ENCODE assay signal across 1 cellular context in the genomic region with DNA sequence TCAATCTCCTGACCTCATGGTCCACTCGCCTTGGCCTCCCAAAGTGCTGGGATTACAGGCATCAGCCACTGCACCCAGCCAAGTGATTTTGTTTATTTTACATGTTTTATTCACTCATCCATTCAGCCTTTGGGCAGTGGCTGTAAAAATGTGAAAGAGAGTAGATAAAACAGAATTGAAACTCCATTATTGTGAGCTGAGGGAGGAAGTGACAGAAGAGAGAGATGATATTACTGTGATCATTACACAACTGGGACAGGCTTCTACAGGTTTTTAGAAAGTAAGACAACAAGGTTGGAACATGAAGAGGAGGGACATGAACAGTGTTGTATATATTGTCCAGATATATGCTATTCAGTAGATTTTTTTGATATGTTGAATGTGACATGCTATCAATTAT.
TF ChIP-seq lines count a peak whose summit lies in the region.

No MANE protein-coding gene starts in this region.

TF ChIP-seq in GM12878, 131 proteins besides CTCF, POLR2A, EP300 and RAD21 (continued from another document):
- TF ChIP-seq, protein P1, sequence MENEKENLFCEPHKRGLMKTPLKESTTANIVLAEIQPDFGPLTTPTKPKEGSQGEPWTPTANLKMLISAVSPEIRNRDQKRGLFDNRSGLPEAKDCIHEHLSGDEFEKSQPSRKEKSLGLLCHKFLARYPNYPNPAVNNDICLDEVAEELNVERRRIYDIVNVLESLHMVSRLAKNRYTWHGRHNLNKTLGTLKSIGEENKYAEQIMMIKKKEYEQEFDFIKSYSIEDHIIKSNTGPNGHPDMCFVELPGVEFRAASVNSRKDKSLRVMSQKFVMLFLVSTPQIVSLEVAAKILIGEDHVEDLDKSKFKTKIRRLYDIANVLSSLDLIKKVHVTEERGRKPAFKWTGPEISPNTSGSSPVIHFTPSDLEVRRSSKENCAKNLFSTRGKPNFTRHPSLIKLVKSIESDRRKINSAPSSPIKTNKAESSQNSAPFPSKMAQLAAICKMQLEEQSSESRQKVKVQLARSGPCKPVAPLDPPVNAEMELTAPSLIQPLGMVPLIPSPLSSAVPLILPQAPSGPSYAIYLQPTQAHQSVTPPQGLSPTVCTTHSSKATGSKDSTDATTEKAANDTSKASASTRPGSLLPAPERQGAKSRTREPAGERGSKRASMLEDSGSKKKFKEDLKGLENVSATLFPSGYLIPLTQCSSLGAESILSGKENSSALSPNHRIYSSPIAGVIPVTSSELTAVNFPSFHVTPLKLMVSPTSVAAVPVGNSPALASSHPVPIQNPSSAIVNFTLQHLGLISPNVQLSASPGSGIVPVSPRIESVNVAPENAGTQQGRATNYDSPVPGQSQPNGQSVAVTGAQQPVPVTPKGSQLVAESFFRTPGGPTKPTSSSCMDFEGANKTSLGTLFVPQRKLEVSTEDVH (IDR thresholded peaks at IDR 0.05; ENCODE audit: low read depth, partially characterized antibody) = no peak
- TF ChIP-seq SPI1 (IDR thresholded peaks at IDR 0.05; ENCODE audit: borderline replicate concordance, insufficient read depth, low read depth, low read length) (peak; percentile 90), NFXL1 (IDR thresholded peaks at IDR 0.05; ENCODE audit: borderline replicate concordance) (no peak), PAX5 (IDR thresholded peaks at IDR 0.05; ENCODE audit: borderline replicate concordance, low read depth, low read length) (no peak), CREB1 (IDR thresholded peaks at IDR 0.05; ENCODE audit: low read depth) (peak; percentile 58), MTA3 (IDR thresholded peaks at IDR 0.05; ENCODE audit: borderline replicate concordance, low read length) (no peak), PAX8 (IDR thresholded peaks at IDR 0.05) (peak; percentile 56; the same call in 1 of the 2 replicates)
- TF ChIP-seq, protein P2, sequence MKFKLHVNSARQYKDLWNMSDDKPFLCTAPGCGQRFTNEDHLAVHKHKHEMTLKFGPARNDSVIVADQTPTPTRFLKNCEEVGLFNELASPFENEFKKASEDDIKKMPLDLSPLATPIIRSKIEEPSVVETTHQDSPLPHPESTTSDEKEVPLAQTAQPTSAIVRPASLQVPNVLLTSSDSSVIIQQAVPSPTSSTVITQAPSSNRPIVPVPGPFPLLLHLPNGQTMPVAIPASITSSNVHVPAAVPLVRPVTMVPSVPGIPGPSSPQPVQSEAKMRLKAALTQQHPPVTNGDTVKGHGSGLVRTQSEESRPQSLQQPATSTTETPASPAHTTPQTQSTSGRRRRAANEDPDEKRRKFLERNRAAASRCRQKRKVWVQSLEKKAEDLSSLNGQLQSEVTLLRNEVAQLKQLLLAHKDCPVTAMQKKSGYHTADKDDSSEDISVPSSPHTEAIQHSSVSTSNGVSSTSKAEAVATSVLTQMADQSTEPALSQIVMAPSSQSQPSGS (IDR thresholded peaks at IDR 0.05; ENCODE audit: low read length) = peak; percentile 51; the same call in 1 of the 2 replicates
- TF ChIP-seq, protein P3, sequence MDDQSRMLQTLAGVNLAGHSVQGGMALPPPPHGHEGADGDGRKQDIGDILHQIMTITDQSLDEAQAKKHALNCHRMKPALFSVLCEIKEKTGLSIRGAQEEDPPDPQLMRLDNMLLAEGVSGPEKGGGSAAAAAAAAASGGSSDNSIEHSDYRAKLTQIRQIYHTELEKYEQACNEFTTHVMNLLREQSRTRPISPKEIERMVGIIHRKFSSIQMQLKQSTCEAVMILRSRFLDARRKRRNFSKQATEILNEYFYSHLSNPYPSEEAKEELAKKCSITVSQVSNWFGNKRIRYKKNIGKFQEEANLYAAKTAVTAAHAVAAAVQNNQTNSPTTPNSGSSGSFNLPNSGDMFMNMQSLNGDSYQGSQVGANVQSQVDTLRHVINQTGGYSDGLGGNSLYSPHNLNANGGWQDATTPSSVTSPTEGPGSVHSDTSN (IDR thresholded peaks at IDR 0.05; ENCODE audit: insufficient replicate concordance, low read depth, low read length) = no peak
- TF ChIP-seq, protein P4, sequence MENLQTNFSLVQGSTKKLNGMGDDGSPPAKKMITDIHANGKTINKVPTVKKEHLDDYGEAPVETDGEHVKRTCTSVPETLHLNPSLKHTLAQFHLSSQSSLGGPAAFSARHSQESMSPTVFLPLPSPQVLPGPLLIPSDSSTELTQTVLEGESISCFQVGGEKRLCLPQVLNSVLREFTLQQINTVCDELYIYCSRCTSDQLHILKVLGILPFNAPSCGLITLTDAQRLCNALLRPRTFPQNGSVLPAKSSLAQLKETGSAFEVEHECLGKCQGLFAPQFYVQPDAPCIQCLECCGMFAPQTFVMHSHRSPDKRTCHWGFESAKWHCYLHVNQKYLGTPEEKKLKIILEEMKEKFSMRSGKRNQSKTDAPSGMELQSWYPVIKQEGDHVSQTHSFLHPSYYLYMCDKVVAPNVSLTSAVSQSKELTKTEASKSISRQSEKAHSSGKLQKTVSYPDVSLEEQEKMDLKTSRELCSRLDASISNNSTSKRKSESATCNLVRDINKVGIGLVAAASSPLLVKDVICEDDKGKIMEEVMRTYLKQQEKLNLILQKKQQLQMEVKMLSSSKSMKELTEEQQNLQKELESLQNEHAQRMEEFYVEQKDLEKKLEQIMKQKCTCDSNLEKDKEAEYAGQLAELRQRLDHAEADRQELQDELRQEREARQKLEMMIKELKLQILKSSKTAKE (IDR thresholded peaks at IDR 0.05; ENCODE audit: low read depth, poor library complexity, severe bottlenecking) = peak; percentile 50
- TF ChIP-seq, protein P5, sequence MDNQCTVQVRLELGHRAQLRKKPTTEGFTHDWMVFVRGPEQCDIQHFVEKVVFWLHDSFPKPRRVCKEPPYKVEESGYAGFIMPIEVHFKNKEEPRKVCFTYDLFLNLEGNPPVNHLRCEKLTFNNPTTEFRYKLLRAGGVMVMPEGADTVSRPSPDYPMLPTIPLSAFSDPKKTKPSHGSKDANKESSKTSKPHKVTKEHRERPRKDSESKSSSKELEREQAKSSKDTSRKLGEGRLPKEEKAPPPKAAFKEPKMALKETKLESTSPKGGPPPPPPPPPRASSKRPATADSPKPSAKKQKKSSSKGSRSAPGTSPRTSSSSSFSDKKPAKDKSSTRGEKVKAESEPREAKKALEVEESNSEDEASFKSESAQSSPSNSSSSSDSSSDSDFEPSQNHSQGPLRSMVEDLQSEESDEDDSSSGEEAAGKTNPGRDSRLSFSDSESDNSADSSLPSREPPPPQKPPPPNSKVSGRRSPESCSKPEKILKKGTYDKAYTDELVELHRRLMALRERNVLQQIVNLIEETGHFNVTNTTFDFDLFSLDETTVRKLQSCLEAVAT (IDR thresholded peaks at IDR 0.05) = 0 out of 2 replicates have a peak, but pooled peaks have one; percentile 5
- TF ChIP-seq, protein P6, sequence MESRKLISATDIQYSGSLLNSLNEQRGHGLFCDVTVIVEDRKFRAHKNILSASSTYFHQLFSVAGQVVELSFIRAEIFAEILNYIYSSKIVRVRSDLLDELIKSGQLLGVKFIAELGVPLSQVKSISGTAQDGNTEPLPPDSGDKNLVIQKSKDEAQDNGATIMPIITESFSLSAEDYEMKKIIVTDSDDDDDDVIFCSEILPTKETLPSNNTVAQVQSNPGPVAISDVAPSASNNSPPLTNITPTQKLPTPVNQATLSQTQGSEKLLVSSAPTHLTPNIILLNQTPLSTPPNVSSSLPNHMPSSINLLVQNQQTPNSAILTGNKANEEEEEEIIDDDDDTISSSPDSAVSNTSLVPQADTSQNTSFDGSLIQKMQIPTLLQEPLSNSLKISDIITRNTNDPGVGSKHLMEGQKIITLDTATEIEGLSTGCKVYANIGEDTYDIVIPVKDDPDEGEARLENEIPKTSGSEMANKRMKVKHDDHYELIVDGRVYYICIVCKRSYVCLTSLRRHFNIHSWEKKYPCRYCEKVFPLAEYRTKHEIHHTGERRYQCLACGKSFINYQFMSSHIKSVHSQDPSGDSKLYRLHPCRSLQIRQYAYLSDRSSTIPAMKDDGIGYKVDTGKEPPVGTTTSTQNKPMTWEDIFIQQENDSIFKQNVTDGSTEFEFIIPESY (IDR thresholded peaks at IDR 0.05) = no peak
